ENCODE assay signal across 14 cellular contexts in the genomic region with DNA sequence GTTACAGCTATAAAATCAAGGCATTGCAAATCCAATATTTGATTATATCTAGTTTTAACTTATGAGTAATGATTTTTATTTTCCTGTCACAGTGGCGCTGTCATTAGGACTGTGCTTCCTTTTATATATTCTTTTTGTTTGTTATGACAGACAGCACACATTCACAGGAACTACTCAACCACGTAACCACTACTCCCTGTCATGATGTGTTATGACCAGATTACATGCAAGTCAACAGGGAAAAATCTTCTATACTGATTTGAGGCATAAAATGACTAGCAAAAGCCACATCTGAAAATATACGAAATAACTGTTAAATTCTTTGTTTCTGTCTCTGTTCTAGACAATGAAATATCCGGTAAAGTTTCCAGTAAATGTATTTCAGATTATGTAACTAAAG. TPM values are rescaled to one million over a fixed set of nuclear protein-coding genes. Genes with fewer than 3 reads are reported as not detected.
DNase-seq lines count a peak whose midpoint lies in the region; ATAC-seq and TF ChIP-seq lines count a peak whose summit lies in the region.
"Had no signal": no experiment of that assay in that cellular context is flagged by ENCODE, and none has a peak within 500 bp of the region (broad histone marks: within the 10 kb centered on the region; RNA-seq: fewer than 3 reads in every experiment).

No MANE protein-coding gene starts in this region.

- intact Hi-C loops in activated CD4-positive, alpha-beta T cell treated with anti-CD3 and anti-CD28 coated beads for 36 hours (cut with DNase I, micrococcal nuclease), result loop anchor here in 1 of 2 experiments (1.0 kb wide), 1 partner anchor 25 kb away; a partner anchor contains a TSS
- intact Hi-C loops in tibial artery (cut with DNase I; ENCODE audit: low total_unique reads), result no loop called here

- peaks cover 40% of the 10 kb centered on the region for H3K36me3 Mint-ChIP-seq in activated CD4-positive, alpha-beta T cell treated with anti-CD3 and anti-CD28 coated beads for 36 hours (ENCODE audit: low read depth)
- peaks cover 35% of the 10 kb centered on the region for H3K36me3 Mint-ChIP-seq in T-cell

- H3K27ac ChIP-seq in neural cell (ENCODE audit: low read length) (no peak overlapping the region), tibial artery (no peak overlapping the region)
- H3K27ac ChIP-seq: coronary artery, foreskin keratinocyte, Peyer's patch had no signal

- no peaks in the 10 kb centered on the region for H3K79me2 ChIP-seq in neural cell (replicated peaks; ENCODE audit: insufficient read depth, low read length)

- no peak for TF ChIP-seq EP300 in neural cell (conservative IDR thresholded peaks at IDR 0.05; ENCODE audit: poor library complexity, severe bottlenecking)

- H3K9me2 ChIP-seq in neural cell (ENCODE audit: insufficient read depth, low read length), result no peaks in the 10 kb centered on the region

- H3K9ac ChIP-seq in neural cell (ENCODE audit: low read length), result no peak overlapping the region

- H3K4me1 ChIP-seq in tibial artery, result no peaks in the 10 kb centered on the region
- H3K4me1 ChIP-seq: foreskin keratinocyte, Peyer's patch had no signal

- H3K27me3 ChIP-seq in neural cell (ENCODE audit: insufficient read depth, low read depth, low read length) (no peaks in the 10 kb centered on the region), tibial artery (no peaks in the 10 kb centered on the region)
- H3K27me3 ChIP-seq: foreskin keratinocyte, Peyer's patch had no signal

- no peak overlapping the region for H2AFZ ChIP-seq in neural cell (ENCODE audit: low read depth, low read length)

- POLR2A ChIA-PET in activated CD4-positive, alpha-beta T cell treated with anti-CD3 and anti-CD28 coated beads for 36 hours (lab: Charles Lee), result no interaction called here
- POLR2A ChIA-PET in T-cell (lab: Charles Lee), result interaction anchor here in 1 of 2 donors (1.1 kb wide), 1 partner anchor 25 kb away, joined by 4 read pairs; a partner anchor contains a TSS

- no peak for TF ChIP-seq CTCF in neural cell (IDR thresholded peaks at IDR 0.05; ENCODE audit: poor library complexity, severe bottlenecking)
- TF ChIP-seq CTCF in tibial artery (IDR thresholded peaks at IDR 0.05), result no peak
- TF ChIP-seq CTCF in GM10266 (IDR thresholded peaks at IDR 0.05; ENCODE audit: control insufficient read depth, insufficient read depth, low read depth, missing control alignments), result no peak

- H4K20me1 ChIP-seq in neural cell (ENCODE audit: insufficient read depth), result no peaks in the 10 kb centered on the region

- peaks cover 36% of the 10 kb centered on the region for H3K4me1 Mint-ChIP-seq in activated CD4-positive, alpha-beta T cell treated with anti-CD3 and anti-CD28 coated beads for 36 hours
- peaks cover 32 to 45% (median 35%) of the 10 kb centered on the region in 3 donors for H3K4me1 Mint-ChIP-seq in T-cell

- H3K4me3 Mint-ChIP-seq in activated CD4-positive, alpha-beta T cell treated with anti-CD3 and anti-CD28 coated beads for 36 hours, result no peak overlapping the region
- H3K4me3 Mint-ChIP-seq in T-cell, result no peak overlapping the region

- ATAC-seq in activated CD4-positive, alpha-beta T cell treated with anti-CD3 and anti-CD28 coated beads for 36 hours, result peak; percentile 93
- peak; percentile 73 for ATAC-seq in HG02852 (IDR thresholded peaks at IDR 0.05; ENCODE audit: unreplicated experiment)
- ATAC-seq in T-cell (replicated peaks in 1 of 4), result peak; percentile 42 to 67 (median 52)
- no peak for ATAC-seq in HG02840 (IDR thresholded peaks at IDR 0.05; ENCODE audit: low FRiP score, unreplicated experiment)
- ATAC-seq: foreskin keratinocyte, left lobe of liver had no signal

- H3K9me3 ChIP-seq in neural cell (ENCODE audit: low read length) (no peaks in the 10 kb centered on the region), tibial artery (no peaks in the 10 kb centered on the region)
- H3K9me3 ChIP-seq: Peyer's patch had no signal

- TF ChIP-seq RAD21 in neural cell (conservative IDR thresholded peaks at IDR 0.05), result no peak

- H3K27ac Mint-ChIP-seq in activated CD4-positive, alpha-beta T cell treated with anti-CD3 and anti-CD28 coated beads for 36 hours, result no peak overlapping the region
- H3K27ac Mint-ChIP-seq in T-cell, result peak overlapping the region; percentile 31 to 66

- no peaks in the 10 kb centered on the region for H3K9me3 Mint-ChIP-seq in activated CD4-positive, alpha-beta T cell treated with anti-CD3 and anti-CD28 coated beads for 36 hours (ENCODE audit: low read depth)
- no peaks in the 10 kb centered on the region for H3K9me3 Mint-ChIP-seq in T-cell

- no peaks in the 10 kb centered on the region for H3F3A ChIP-seq in neural cell (ENCODE audit: insufficient read depth, low read length, poor library complexity, severe bottlenecking)

- no peak overlapping the region for H3K4me2 ChIP-seq in neural cell (ENCODE audit: low read length)

- H3K36me3 ChIP-seq in neural cell (ENCODE audit: insufficient read depth, low read length) (peaks cover under 1% of the 10 kb centered on the region), tibial artery (peaks cover 10 to 74% (median 33%) of the 10 kb centered on the region in 3 donors)

- no peak overlapping the region for H3K4me3 ChIP-seq in neural cell (ENCODE audit: low read length)
- no peak overlapping the region for H3K4me3 ChIP-seq in tibial artery
- H3K4me3 ChIP-seq: coronary artery, Peyer's patch had no signal

- DNase-seq in activated CD4-positive, alpha-beta T cell treated with anti-CD3 and anti-CD28 coated beads for 36 hours, result no peak
- DNase-seq in activated CD4-positive, alpha-beta T cell treated with anti-CD3 and anti-CD28 coated beads for 48 hours, result no peak
- DNase-seq in T-cell, result peak in 2 of 34 experiments; percentile 3 to 10
- no peak for DNase-seq in tibial artery
- DNase-seq in GM10266 (ENCODE audit: extremely low spot score), result no peak
- DNase-seq: activated naive CD4-positive, alpha-beta T cell treated with Interleukin-2 at 50 U/mL for 16 hours; foreskin keratinocyte; Peyer's patch; stimulated activated CD4-positive, alpha-beta T cell treated with anti-CD3 and anti-CD28 coated beads, Interleukin-12 subunit alpha, Interleukin-12 subunit beta, amount 100 ng/mL, for 4 hours had no signal

- no peaks in the 10 kb centered on the region for H3K27me3 Mint-ChIP-seq in activated CD4-positive, alpha-beta T cell treated with anti-CD3 and anti-CD28 coated beads for 36 hours
- H3K27me3 Mint-ChIP-seq in T-cell, result no peaks in the 10 kb centered on the region

- CTCF ChIA-PET in activated CD4-positive, alpha-beta T cell treated with anti-CD3 and anti-CD28 coated beads for 36 hours (lab: Charles Lee), result interaction anchor here (0.6 to 3.0 kb wide), 2 partner anchors 11 to 21 kb away, joined by 3 to 22 read pairs; no protein-coding TSS in a partner anchor
- CTCF ChIA-PET in T-cell (lab: Charles Lee), result interaction anchor here in 1 of 2 donors (0.5 to 2.3 kb wide), 3 partner anchors 13 to 137 kb away, joined by 3 to 5 read pairs (median 3); no protein-coding TSS in a partner anchor

TF ChIP-seq in neural cell, 6 proteins besides CTCF, POLR2A, EP300 and RAD21:
- TF ChIP-seq EZH2 (IDR thresholded peaks at IDR 0.05; ENCODE audit: borderline replicate concordance, insufficient read depth, low read length, poor library complexity, severe bottlenecking), result no peak
- peak; percentile 50 for TF ChIP-seq POLR2AphosphoS5 (IDR thresholded peaks at IDR 0.05)

RNA-seq across cellular contexts. Expression of a gene that starts 25.4 kb away (rescaled TPM):
- total RNA-seq in activated CD4-positive, alpha-beta T cell treated with anti-CD3 and anti-CD28 coated beads for 36 hours, result 10 to 100 TPM; 56.1 to 61.3 TPM
- total RNA-seq in T-cell, result 100 to 1,000 TPM in 2 of 5 donors, 10 to 100 TPM in 3; 60.2 to 145 (median 67.1) TPM
- 63.0 and 73.6 TPM in 2 replicates for polyA plus RNA-seq in neural cell
- 200 and 218 TPM in 2 replicates for polyA minus RNA-seq in neural cell
